Comparison of ENCODE assay signal across 12 cellular contexts in the genomic region with DNA sequence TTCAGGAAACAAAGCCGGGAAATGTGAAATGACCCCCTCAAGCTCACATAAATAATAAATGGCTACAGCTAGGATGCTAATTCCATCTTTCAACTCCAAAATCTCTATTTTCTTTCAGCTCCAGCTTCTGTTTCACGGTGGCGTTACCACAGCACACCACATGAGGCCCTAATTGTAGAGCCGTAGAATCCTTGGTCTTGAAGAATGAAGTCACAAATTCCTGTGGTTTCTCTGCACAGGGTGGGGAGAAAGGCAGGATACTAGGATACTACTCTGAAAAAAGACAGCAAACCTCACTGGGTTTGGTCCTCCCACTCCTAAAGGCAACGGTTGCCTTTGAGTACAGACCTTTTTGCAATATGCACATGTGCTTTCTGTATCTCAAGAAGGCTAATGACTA. TPM values are rescaled to one million over a fixed set of nuclear protein-coding genes. Genes with fewer than 3 reads are reported as not detected.
DNase-seq lines count a peak whose midpoint lies in the region; ATAC-seq and TF ChIP-seq lines count a peak whose summit lies in the region.
"Had no signal": no experiment of that assay in that cellular context is flagged by ENCODE, and none has a peak within 500 bp of the region (broad histone marks: within the 10 kb centered on the region; RNA-seq: fewer than 3 reads in every experiment).

No MANE protein-coding gene starts in this region.

- H3K9me3 ChIP-seq in A673 (ENCODE audit: low read depth, low read length, poor library complexity, severe bottlenecking) (no peaks in the 10 kb centered on the region), adipocyte (ENCODE audit: control insufficient read depth, low read length) (no peaks in the 10 kb centered on the region), hepatocyte (ENCODE audit: low read depth) (no peaks in the 10 kb centered on the region), mucosa of descending colon (no peaks in the 10 kb centered on the region)
- H3K9me3 ChIP-seq in CD4-positive, alpha-beta memory T cell (ENCODE audit: control insufficient read depth in 1 of 2, low read length in 2 of 2): no peaks in the 10 kb centered on the region
- H3K9me3 ChIP-seq: lower lobe of right lung had no signal

- 50% methylated on average over 5 of the region's 5 CpGs for WGBS in hepatocyte (ENCODE audit: low lambda C conversion rate, missing lambda C conversion rate)

- no peaks in the 10 kb centered on the region for H3K79me2 ChIP-seq in hepatocyte

- peak overlapping the region; percentile 99 for H3K27ac Mint-ChIP-seq in HFFc6
- no peak overlapping the region for H3K27ac Mint-ChIP-seq in CD4-positive, alpha-beta memory T cell
- H3K27ac Mint-ChIP-seq: activated T-cell treated with anti-CD3 and anti-CD28 coated beads, Interleukin-2, amount 50 U/mL, for 72 hours had no signal

- POLR2A ChIA-PET in A673 (lab: Charles Lee; ENCODE audit: low non-redundant PET): no interaction called here
- POLR2A ChIA-PET in CD4-positive, alpha-beta memory T cell (lab: Charles Lee; ENCODE audit: partially characterized antibody): no interaction called here

- peaks cover 4% of the 10 kb centered on the region; the same call in 1 of the 2 replicates for H3K36me3 Mint-ChIP-seq in HFFc6 (ENCODE audit: low read depth)
- H3K36me3 Mint-ChIP-seq in CD4-positive, alpha-beta memory T cell: peaks cover 0 to 1% of the 10 kb centered on the region in 2 donors

- ATAC-seq in mucosa of descending colon (no peak), GM19397 (IDR thresholded peaks at IDR 0.05; ENCODE audit: unreplicated experiment) (no peak)
- ATAC-seq: activated T-cell treated with anti-CD3 and anti-CD28 coated beads, Interleukin-2, amount 50 U/mL, for 72 hours; lower lobe of right lung had no signal

- CTCF ChIA-PET in A673 (lab: Charles Lee): interaction anchor here (0.5 kb wide), 1 partner anchor 180 kb away, joined by 3 read pairs; no protein-coding TSS in a partner anchor
- CTCF ChIA-PET in CD4-positive, alpha-beta memory T cell (lab: Charles Lee; ENCODE audit: partially characterized antibody): interaction anchor here (0.9 kb wide), 1 partner anchor 14 kb away, joined by 4 read pairs; no protein-coding TSS in a partner anchor

- H2AFZ ChIP-seq in hepatocyte: no peak overlapping the region

- H3K9me2 ChIP-seq in hepatocyte (replicated peaks; ENCODE audit: insufficient read depth): no peaks in the 10 kb centered on the region

- intact Hi-C loops in A673 (cut with micrococcal nuclease; ENCODE audit: unreplicated experiment) (no loop called here), mucosa of descending colon (cut with DNase I, micrococcal nuclease) (no loop called here)
- intact Hi-C loops in CD4-positive, alpha-beta memory T cell (cut with micrococcal nuclease): no loop called here

- H3K27ac ChIP-seq in A673 (ENCODE audit: low read depth, low read length, poor library complexity, severe bottlenecking): no peak overlapping the region
- H3K27ac ChIP-seq in hepatocyte: no peak overlapping the region
- H3K27ac ChIP-seq in CD4-positive, alpha-beta memory T cell (ENCODE audit: low read depth, low read length): no peak overlapping the region
- H3K27ac ChIP-seq: C4-2B, lower lobe of right lung had no signal

- H3K9ac ChIP-seq in adipocyte (ENCODE audit: low read length): peak overlapping the region; percentile 32

- no peaks in the 10 kb centered on the region for H4K20me1 ChIP-seq in hepatocyte (ENCODE audit: insufficient read depth, poor library complexity, severe bottlenecking)

- no peak overlapping the region for H3K4me2 ChIP-seq in hepatocyte

- H3K4me3 Mint-ChIP-seq in HFFc6: peak overlapping the region; percentile 73
- H3K4me3 Mint-ChIP-seq in CD4-positive, alpha-beta memory T cell: no peak overlapping the region
- H3K4me3 Mint-ChIP-seq: activated T-cell treated with anti-CD3 and anti-CD28 coated beads, Interleukin-2, amount 50 U/mL, for 72 hours had no signal

- peak; percentile 45 for DNase-seq in A673 (ENCODE audit: low spot score)
- peak; percentile 91 for DNase-seq in HFFc6
- peak; percentile 94 for DNase-seq in adipocyte (ENCODE audit: low read depth)
- peak; percentile 68 for DNase-seq in hepatocyte (ENCODE audit: low spot score)
- DNase-seq in CD4-positive, alpha-beta memory T cell: no peak
- no peak for DNase-seq in mucosa of descending colon
- DNase-seq in superior temporal gyrus (ENCODE audit: extremely low spot score): no peak
- DNase-seq: activated T-cell treated with anti-CD3 and anti-CD28 coated beads, Interleukin-2, amount 50 U/mL, for 72 hours; effector CD8-positive, alpha-beta T cell; lower lobe of right lung had no signal

- H3K9me3 Mint-ChIP-seq in HFFc6: no peaks in the 10 kb centered on the region
- no peaks in the 10 kb centered on the region for H3K9me3 Mint-ChIP-seq in CD4-positive, alpha-beta memory T cell
- H3K9me3 Mint-ChIP-seq: activated T-cell treated with anti-CD3 and anti-CD28 coated beads, Interleukin-2, amount 50 U/mL, for 72 hours had no signal

- H3K4me1 ChIP-seq in A673 (ENCODE audit: insufficient read depth, low read length, poor library complexity, severe bottlenecking) (no peaks in the 10 kb centered on the region), adipocyte (ENCODE audit: control insufficient read depth, insufficient read depth, low read length) (peaks cover 25% of the 10 kb centered on the region), hepatocyte (ENCODE audit: insufficient read depth) (no peaks in the 10 kb centered on the region), mucosa of descending colon (ENCODE audit: low read depth) (no peaks in the 10 kb centered on the region)
- no peaks in the 10 kb centered on the region for H3K4me1 ChIP-seq in CD4-positive, alpha-beta memory T cell (ENCODE audit: insufficient read depth, low read length)
- H3K4me1 ChIP-seq: lower lobe of right lung had no signal

- peaks cover 57% of the 10 kb centered on the region for H3K4me1 Mint-ChIP-seq in HFFc6 (ENCODE audit: low read depth)
- H3K4me1 Mint-ChIP-seq in CD4-positive, alpha-beta memory T cell: no peaks in the 10 kb centered on the region

- H3K27me3 ChIP-seq in A673 (replicated peaks; ENCODE audit: insufficient read depth, low read depth, low read length, poor library complexity) (no peaks in the 10 kb centered on the region), adipocyte (replicated peaks; ENCODE audit: control insufficient read depth, insufficient read depth, low read length) (no peaks in the 10 kb centered on the region), hepatocyte (no peaks in the 10 kb centered on the region)
- no peaks in the 10 kb centered on the region for H3K27me3 ChIP-seq in CD4-positive, alpha-beta memory T cell (ENCODE audit: insufficient read depth, low read length)

- peaks cover 4% of the 10 kb centered on the region; the same call in 1 of the 2 replicates for H3K27me3 Mint-ChIP-seq in HFFc6 (ENCODE audit: insufficient read depth)
- H3K27me3 Mint-ChIP-seq in CD4-positive, alpha-beta memory T cell: no peaks in the 10 kb centered on the region

- no peaks in the 10 kb centered on the region for H3K36me3 ChIP-seq in A673 (ENCODE audit: insufficient read depth, low read length, poor library complexity, severe bottlenecking)
- H3K36me3 ChIP-seq in adipocyte (ENCODE audit: control insufficient read depth, insufficient read depth, low read length, severe bottlenecking): no peaks in the 10 kb centered on the region
- H3K36me3 ChIP-seq in hepatocyte (replicated peaks; ENCODE audit: insufficient read depth, low read depth): no peaks in the 10 kb centered on the region
- H3K36me3 ChIP-seq in CD4-positive, alpha-beta memory T cell (ENCODE audit: insufficient read depth, low read length): no peaks in the 10 kb centered on the region
- H3K36me3 ChIP-seq in mucosa of descending colon (ENCODE audit: low read depth): no peaks in the 10 kb centered on the region

- no TSS peak for BruUV-seq in A673 (replicated peaks; lab: Mats Ljungman, UMichigan)

- H3K4me3 ChIP-seq in A673 (ENCODE audit: low read depth, low read length, poor library complexity, severe bottlenecking): no peak overlapping the region
- no peak overlapping the region for H3K4me3 ChIP-seq in adipocyte (ENCODE audit: low read length)
- no peak overlapping the region for H3K4me3 ChIP-seq in hepatocyte
- H3K4me3 ChIP-seq in CD4-positive, alpha-beta memory T cell (ENCODE audit: low read length in 2 of 2): no peak overlapping the region
- H3K4me3 ChIP-seq in mucosa of descending colon: no peak overlapping the region
- H3K4me3 ChIP-seq: lower lobe of right lung had no signal

- TF ChIP-seq CTCF in A673 (conservative IDR thresholded peaks at IDR 0.05; ENCODE audit: low read depth, low read length) (0 out of 2 replicates have a peak, but pooled peaks have one; percentile 14), HFFc6 (IDR thresholded peaks at IDR 0.05) (peak; percentile 71), hepatocyte (IDR thresholded peaks at IDR 0.05; ENCODE audit: poor library complexity) (peak; percentile 27), mucosa of descending colon (IDR thresholded peaks at IDR 0.05) (no peak)

RNA-seq across cellular contexts. Expression of gene RARS1, which starts 13.9 kb away (rescaled TPM):
- total RNA-seq in A673 (2021): 100 and 105 TPM in 2 replicates
- total RNA-seq in HFFc6 (2021; fragmentation: NEBNext Ultra II Directional; extraction: Animal tissue kit (Norgen Biotek cat#: 25700)): 100 to 1,000 TPM; 151 to 184 (median 168) TPM
- 180 and 187 TPM in 2 replicates for total RNA-seq in hepatocyte
- polyA plus RNA-seq in hepatocyte: 56.2 and 77.9 TPM in 2 replicates
- total RNA-seq in CD4-positive, alpha-beta memory T cell: 10 to 100 TPM; 82.5 to 82.8 TPM
- 10 to 100 TPM; 19.1 to 32.6 TPM for polyA plus RNA-seq in CD4-positive, alpha-beta memory T cell
- total RNA-seq in mucosa of descending colon: 10 to 100 TPM; 56.8 to 71.9 (median 63.7) TPM

RNA-seq across cellular contexts. Expression of gene FBLL1, which starts 56.8 kb away (rescaled TPM):
- 0.45 and 1.0 TPM in 2 replicates for total RNA-seq in A673 (2021)
- not detected for total RNA-seq in HFFc6 (2021; fragmentation: NEBNext Ultra II Directional; extraction: Animal tissue kit (Norgen Biotek cat#: 25700))
- 1.7 and 1.8 TPM in 2 replicates for total RNA-seq in hepatocyte
- 1.2 and 2.4 TPM in 2 replicates for polyA plus RNA-seq in hepatocyte
- total RNA-seq in CD4-positive, alpha-beta memory T cell: under 1 TPM in 1 of 2 experiments, not detected in 1; 0.20 TPM
- not detected for polyA plus RNA-seq in CD4-positive, alpha-beta memory T cell
- under 1 TPM; 0.26 to 0.76 (median 0.51) TPM for total RNA-seq in mucosa of descending colon
- total RNA-seq: lower lobe of right lung had no signal

Comparison
In these comparisons a context has a peak if more than half of its experiments do, and no peak if none do; other contexts are left out.
1. DNase-seq: peak in A673 (single experiment), HFFc6 (single experiment), adipocyte (single experiment) and hepatocyte (single experiment); none in CD4-positive, alpha-beta memory T cell (0 of 5), mucosa of descending colon (0 of 3) and superior temporal gyrus (single experiment).